In the genomic region with DNA sequence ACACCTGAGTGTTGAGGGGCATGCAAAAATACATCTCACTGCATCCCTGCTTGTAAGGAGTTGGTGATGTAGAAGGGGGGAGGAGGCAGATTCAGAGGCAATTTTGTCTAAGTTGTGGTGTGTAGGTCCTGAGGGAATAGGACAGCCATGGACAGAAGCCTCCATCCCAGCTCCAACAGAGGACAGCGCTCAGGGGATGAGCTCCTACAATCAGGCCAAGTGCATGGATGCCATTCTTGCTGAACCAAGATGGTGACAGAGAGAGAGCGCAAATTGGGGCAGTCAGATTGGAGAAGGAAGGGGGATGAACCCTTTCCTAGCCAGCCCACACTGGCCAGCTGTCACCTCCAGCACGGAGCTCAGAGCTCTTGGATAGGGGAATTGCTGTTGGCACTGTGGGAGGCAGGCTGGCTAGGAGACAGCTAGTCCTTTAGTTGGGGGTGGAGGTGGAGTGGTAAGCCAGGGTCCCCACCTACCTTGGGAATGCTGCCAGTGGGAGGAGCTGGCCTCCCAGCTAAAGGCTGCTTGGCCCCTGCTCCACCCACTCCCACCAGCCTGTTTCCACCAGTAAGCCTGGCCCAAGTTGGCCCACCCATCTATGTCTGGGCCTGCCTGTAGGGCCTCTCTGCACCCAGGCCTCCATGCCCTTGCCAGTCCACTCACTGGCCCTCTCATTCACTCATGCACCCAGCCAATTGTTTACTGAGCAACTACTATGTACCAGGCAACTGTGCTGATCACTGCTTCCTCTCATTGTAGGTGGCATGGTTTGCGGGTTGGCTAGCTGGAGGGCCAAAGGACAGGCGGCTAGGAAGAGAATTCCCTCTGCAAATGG, we compare ENCODE assay signal across 11 cellular contexts. TPM values are rescaled to one million over a fixed set of nuclear protein-coding genes. Genes with fewer than 3 reads are reported as not detected.
DNase-seq lines count a peak whose midpoint lies in the region; ATAC-seq, FAIRE-seq and TF ChIP-seq lines count a peak whose summit lies in the region.
"Had no signal": no experiment of that assay in that cellular context is flagged by ENCODE, and none has a peak within 500 bp of the region (broad histone marks: within the 10 kb centered on the region; RNA-seq: fewer than 3 reads in every experiment).

No MANE protein-coding gene starts in this region.

- H3K4me3 ChIP-seq in HepG2 (replicated peaks in 1 of 3; ENCODE audit: insufficient read depth in 1 of 3, low read depth in 2 of 3, low read length in 3 of 3) (no peak overlapping the region), tibial nerve (no peak overlapping the region)
- H3K4me3 ChIP-seq: heart left ventricle had no signal

- H3K9me3 Mint-ChIP-seq in activated CD8-positive, alpha-beta T cell treated with anti-CD3 and anti-CD28 coated beads for 36 hours = no peaks in the 10 kb centered on the region
- H3K9me3 Mint-ChIP-seq in activated CD8-positive, alpha-beta T cell treated with anti-CD3 and anti-CD28 coated beads, Interleukin-2, amount 10 ng/mL, durations not matched to agents 7 days and 5 days (ENCODE audit: insufficient read depth) = no peaks in the 10 kb centered on the region
- H3K9me3 Mint-ChIP-seq: activated B cell treated with CpG ODN at 0.5 μM for 24 hours had no signal

- H3K9ac ChIP-seq in HepG2 (ENCODE audit: insufficient read depth, low read depth, low read length) = no peak overlapping the region

- POLR2A ChIA-PET in activated CD8-positive, alpha-beta T cell treated with anti-CD3 and anti-CD28 coated beads for 36 hours (lab: Charles Lee) = interaction anchor here (0.5 to 1.4 kb wide), 3 partner anchors 23 to 70 kb away, joined by 3 read pairs; no protein-coding TSS in a partner anchor
- POLR2A ChIA-PET in activated CD8-positive, alpha-beta T cell treated with anti-CD3 and anti-CD28 coated beads, Interleukin-2, amount 10 ng/mL, durations not matched to agents 7 days and 5 days (lab: Charles Lee) = no interaction called here
- POLR2A ChIA-PET in HepG2 (lab: Yijun Ruan, JAX) = interaction anchor here (1.0 to 7.3 kb wide), 4 partner anchors 15 to 51 kb away, joined by 4 to 44 read pairs (median 13); a partner anchor contains a TSS

- H3K4me2 ChIP-seq in HepG2 (ENCODE audit: low read depth, low read length) = peak overlapping the region; percentile 95; the same call in 1 of the 2 replicates

- H3K4me1 ChIP-seq in HepG2 (ENCODE audit: insufficient read depth, low read length) (peaks cover 63% of the 10 kb centered on the region), tibial nerve (peaks cover 0 to 40% (median 19%) of the 10 kb centered on the region in 4 donors)

- H4K20me1 ChIP-seq in HepG2 (ENCODE audit: insufficient read depth, low read length) = peaks cover 4% of the 10 kb centered on the region; the same call in 1 of the 2 replicates

- peaks cover 30% of the 10 kb centered on the region for H3K4me1 Mint-ChIP-seq in activated CD8-positive, alpha-beta T cell treated with anti-CD3 and anti-CD28 coated beads for 36 hours (ENCODE audit: low read depth)
- H3K4me1 Mint-ChIP-seq in activated CD8-positive, alpha-beta T cell treated with anti-CD3 and anti-CD28 coated beads, Interleukin-2, amount 10 ng/mL, durations not matched to agents 7 days and 5 days (ENCODE audit: low read depth) = peaks cover 33% of the 10 kb centered on the region
- peaks cover 28% of the 10 kb centered on the region for H3K4me1 Mint-ChIP-seq in T-helper 17 cell

- in situ Hi-C loops in HepG2 (cut with HindIII; ENCODE audit: extremely low pct_ligation_motif_present, low pct_unique_long_range_greater_than_20kb) = no loop called here

- TF ChIP-seq CTCF in activated CD8-positive, alpha-beta T cell treated with anti-CD3 and anti-CD28 coated beads for 36 hours (IDR thresholded peaks at IDR 0.05) = no peak
- TF ChIP-seq CTCF in HepG2 (CRISPR knock-in tag; IDR thresholded peaks at IDR 0.05) (0 out of 2 replicates have a peak, but pooled peaks have one; percentile 18), tibial nerve (IDR thresholded peaks at IDR 0.05) (no peak)

- TF ChIP-seq RAD21 in HepG2 (CRISPR knock-in tag; IDR thresholded peaks at IDR 0.05) = no peak

- ATAC-seq in activated CD8-positive, alpha-beta T cell treated with anti-CD3 and anti-CD28 coated beads for 36 hours = no peak
- ATAC-seq in activated CD8-positive, alpha-beta T cell treated with anti-CD3 and anti-CD28 coated beads, Interleukin-2, amount 10 ng/mL, durations not matched to agents 7 days and 5 days = no peak
- no peak for ATAC-seq in T-helper 17 cell
- ATAC-seq in HepG2 = no peak
- no peak for ATAC-seq in GM18868 (IDR thresholded peaks at IDR 0.05; ENCODE audit: unreplicated experiment)
- no peak for ATAC-seq in GM18505 (IDR thresholded peaks at IDR 0.05; ENCODE audit: unreplicated experiment)

- WGBS in HepG2 (ENCODE audit: low lambda C conversion rate) = 79% methylated on average over 5 of the region's 5 CpGs
- 95 to 96% methylated on average over 5 of the region's 5 CpGs for WGBS in tibial nerve, 2 donors

- H3K27me3 Mint-ChIP-seq in activated CD8-positive, alpha-beta T cell treated with anti-CD3 and anti-CD28 coated beads for 36 hours = no peaks in the 10 kb centered on the region
- H3K27me3 Mint-ChIP-seq in activated CD8-positive, alpha-beta T cell treated with anti-CD3 and anti-CD28 coated beads, Interleukin-2, amount 10 ng/mL, durations not matched to agents 7 days and 5 days (ENCODE audit: low read depth) = peaks cover 9% of the 10 kb centered on the region
- H3K27me3 Mint-ChIP-seq in T-helper 17 cell = peaks cover 15% of the 10 kb centered on the region
- H3K27me3 Mint-ChIP-seq: activated B cell treated with CpG ODN at 0.5 μM for 24 hours had no signal

- no peak for TF ChIP-seq EP300 in HepG2 (IDR thresholded peaks at IDR 0.05; ENCODE audit: low read depth in 2 of 2, low read length in 2 of 2)
- TF ChIP-seq EP300 in HepG2 (CRISPR knock-in tag; IDR thresholded peaks at IDR 0.05; ENCODE audit: borderline replicate concordance) = no peak
- TF ChIP-seq EP300 in tibial nerve (IDR thresholded peaks at IDR 0.05) = no peak

- H3K27me3 ChIP-seq in HepG2 (ENCODE audit: control insufficient read depth in 1 of 2, insufficient read depth in 2 of 2, low read length in 2 of 2) = no peaks in the 10 kb centered on the region; a peak in 1 of 5 replicates
- H3K27me3 ChIP-seq in tibial nerve = no peaks in the 10 kb centered on the region
- H3K27me3 ChIP-seq: heart left ventricle had no signal

- no peak for TF ChIP-seq POLR2A in HepG2 (IDR thresholded peaks at IDR 0.05; ENCODE audit: insufficient read depth in 1 of 2, low read depth in 2 of 2, low read length in 2 of 2)
- no peak for TF ChIP-seq POLR2A in tibial nerve (IDR thresholded peaks at IDR 0.05)
- no peak for TF ChIP-seq POLR2A in GM18505 (IDR thresholded peaks at IDR 0.05; ENCODE audit: borderline replicate concordance, extremely low read depth, insufficient read depth, insufficient read length)

- intact Hi-C loops in activated CD8-positive, alpha-beta T cell treated with anti-CD3 and anti-CD28 coated beads for 36 hours (cut with micrococcal nuclease) = no loop called here
- intact Hi-C loops in HepG2 (cut with micrococcal nuclease; ENCODE audit: unreplicated experiment) = no loop called here

- no peaks in the 10 kb centered on the region for H3K36me3 ChIP-seq in HepG2 (replicated peaks in 1 of 2; ENCODE audit: control insufficient read depth in 1 of 2, insufficient read depth in 2 of 2, low read length in 2 of 2)
- no peaks in the 10 kb centered on the region for H3K36me3 ChIP-seq in tibial nerve
- H3K36me3 ChIP-seq: heart left ventricle had no signal

- peaks cover 24% of the 10 kb centered on the region for H3K79me2 ChIP-seq in HepG2 (ENCODE audit: insufficient read depth, low read length)

- no peak overlapping the region for H3K4me3 Mint-ChIP-seq in activated CD8-positive, alpha-beta T cell treated with anti-CD3 and anti-CD28 coated beads for 36 hours
- H3K4me3 Mint-ChIP-seq in activated CD8-positive, alpha-beta T cell treated with anti-CD3 and anti-CD28 coated beads, Interleukin-2, amount 10 ng/mL, durations not matched to agents 7 days and 5 days = no peak overlapping the region
- peak overlapping the region; percentile 97 for H3K4me3 Mint-ChIP-seq in T-helper 17 cell

- CTCF ChIA-PET in activated CD8-positive, alpha-beta T cell treated with anti-CD3 and anti-CD28 coated beads for 36 hours (lab: Charles Lee) = interaction anchor here (0.9 to 2.2 kb wide), 2 partner anchors 12 to 28 kb away, joined by 3 to 7 read pairs; no protein-coding TSS in a partner anchor
- CTCF ChIA-PET in activated CD8-positive, alpha-beta T cell treated with anti-CD3 and anti-CD28 coated beads, Interleukin-2, amount 10 ng/mL, durations not matched to agents 7 days and 5 days (lab: Charles Lee) = interaction anchor here (1.1 to 2.0 kb wide), 3 partner anchors 20 to 28 kb away, joined by 3 to 9 read pairs (median 3); no protein-coding TSS in a partner anchor
- CTCF ChIA-PET in HepG2 (lab: Yijun Ruan, JAX; ENCODE audit: low intra/inter-chr PET ratio, low total read pairs) = no interaction called here

- no TSS peak for BruUV-seq in HepG2 (replicated peaks; lab: Mats Ljungman, UMichigan)

- no peaks in the 10 kb centered on the region for H3K9me3 ChIP-seq in T-helper 17 cell (ENCODE audit: control insufficient read depth, low read length, poor library complexity, severe bottlenecking)
- no peaks in the 10 kb centered on the region for H3K9me3 ChIP-seq in HepG2 (ENCODE audit: low read length)
- H3K9me3 ChIP-seq in tibial nerve = no peaks in the 10 kb centered on the region
- H3K9me3 ChIP-seq: heart left ventricle had no signal

- peak overlapping the region; percentile 96 for H3K27ac Mint-ChIP-seq in activated CD8-positive, alpha-beta T cell treated with anti-CD3 and anti-CD28 coated beads for 36 hours
- H3K27ac Mint-ChIP-seq in activated CD8-positive, alpha-beta T cell treated with anti-CD3 and anti-CD28 coated beads, Interleukin-2, amount 10 ng/mL, durations not matched to agents 7 days and 5 days = no peak overlapping the region
- no peak overlapping the region for H3K27ac Mint-ChIP-seq in T-helper 17 cell

- no peak for FAIRE-seq in HepG2 (lab: Jason Lieb, UNC)
- FAIRE-seq: colon had no signal

- H3K36me3 Mint-ChIP-seq in activated CD8-positive, alpha-beta T cell treated with anti-CD3 and anti-CD28 coated beads for 36 hours (ENCODE audit: low read depth) = no peaks in the 10 kb centered on the region
- no peaks in the 10 kb centered on the region for H3K36me3 Mint-ChIP-seq in activated CD8-positive, alpha-beta T cell treated with anti-CD3 and anti-CD28 coated beads, Interleukin-2, amount 10 ng/mL, durations not matched to agents 7 days and 5 days (ENCODE audit: low read depth)
- peaks cover 5% of the 10 kb centered on the region for H3K36me3 Mint-ChIP-seq in T-helper 17 cell (ENCODE audit: low read depth)

- no peak overlapping the region for H3K27ac ChIP-seq in HepG2 (ENCODE audit: extremely low read length, insufficient read depth, low read length)
- peak overlapping the region in 3 of 4 donors; percentile 10 to 97 (median 62) for H3K27ac ChIP-seq in tibial nerve

- no peak overlapping the region for H2AFZ ChIP-seq in HepG2 (ENCODE audit: low read length)

- no peak for DNase-seq in activated CD8-positive, alpha-beta T cell treated with anti-CD3 and anti-CD28 coated beads for 36 hours
- no peak for DNase-seq in activated CD8-positive, alpha-beta T cell treated with anti-CD3 and anti-CD28 coated beads, Interleukin-2, amount 10 ng/mL, durations not matched to agents 7 days and 5 days
- no peak for DNase-seq in T-helper 17 cell
- no peak for DNase-seq in HepG2 (ENCODE audit: low spot score)
- no peak for DNase-seq in tibial nerve (ENCODE audit: low spot score in 2 of 2)
- no peak for DNase-seq in retina
- DNase-seq: activated B cell treated with CpG ODN at 0.5 μM for 24 hours had no signal

RNA-seq across cellular contexts. Expression of a gene that starts 2.5 kb away (rescaled TPM):
- 10 to 100 TPM; 17.4 to 17.6 TPM for total RNA-seq in activated CD8-positive, alpha-beta T cell treated with anti-CD3 and anti-CD28 coated beads for 36 hours
- total RNA-seq in activated CD8-positive, alpha-beta T cell treated with anti-CD3 and anti-CD28 coated beads, Interleukin-2, amount 10 ng/mL, durations not matched to agents 7 days and 5 days = 10 to 100 TPM; 14.6 to 17.6 TPM
- total RNA-seq in T-helper 17 cell (10 to 100 TPM; 40.7 to 40.8 TPM), HepG2 (2016; rRNA removed; fragmentation: Illumina TruSeq; extraction: Trizol) (6.8 and 9.4 TPM in 2 replicates), tibial nerve (10 to 100 TPM in 2 of 4 donors, 1 to 10 TPM in 2; 8.2 to 18.6 (median 9.8) TPM)
- total RNA-seq in HepG2 (2016; cell fraction: cytosol; rRNA removed; fragmentation: Illumina TruSeq; extraction: Trizol; ENCODE audit: low read depth) = 21.5 and 22.6 TPM in 2 replicates
- total RNA-seq in HepG2 (2016; cell fraction: insoluble cytoplasmic fraction; rRNA removed; fragmentation: Illumina TruSeq; extraction: Trizol) = 5.4 and 8.6 TPM in 2 replicates
- total RNA-seq in HepG2 (2016; cell fraction: membrane; rRNA removed; fragmentation: Illumina TruSeq; extraction: Trizol) = 9.6 TPM in 2 replicates
- 9.6 and 11.5 TPM in 2 replicates for total RNA-seq in HepG2 (2016; cell fraction: nucleus; rRNA removed; fragmentation: Illumina TruSeq; extraction: Trizol)
- 5.1 TPM in 2 replicates for polyA plus RNA-seq in HepG2 (2011; rRNA removed)
- 2.3 and 2.9 TPM in 2 replicates for polyA plus RNA-seq in HepG2 (2011; cell fraction: cytosol; rRNA removed)
- 12.7 and 15.5 TPM in 2 replicates for polyA plus RNA-seq in HepG2 (2011; cell fraction: nucleus; rRNA removed)
- 7.2 and 7.6 TPM in 2 replicates for polyA plus RNA-seq in HepG2 (2012)
- 0.31 and 0.44 TPM in 2 replicates for polyA plus RNA-seq in HepG2 (2016; cell fraction: cytosol; fragmentation: Illumina TruSeq; extraction: Trizol; ENCODE audit: low read depth)
- 5.0 and 6.1 TPM in 2 replicates for polyA plus RNA-seq in HepG2 (2016; cell fraction: insoluble cytoplasmic fraction; fragmentation: Illumina TruSeq; extraction: Trizol; ENCODE audit: low read depth)
- polyA plus RNA-seq in HepG2 (2016; cell fraction: membrane; fragmentation: Illumina TruSeq; extraction: Trizol; ENCODE audit: low read depth) = 1.3 and 1.5 TPM in 2 replicates
- 18.1 and 18.4 TPM in 2 replicates for polyA plus RNA-seq in HepG2 (2016; cell fraction: nucleus; fragmentation: Illumina TruSeq; extraction: Trizol; ENCODE audit: insufficient read depth, low read depth)
- 8.0 and 20.0 TPM in 2 replicates for polyA minus RNA-seq in HepG2 (2011; rRNA and poly(A)+ RNA removed; ENCODE audit: low replicate concordance)
- polyA minus RNA-seq in HepG2 (2011; cell fraction: cytosol; rRNA and poly(A)+ RNA removed) = 6.6 and 9.5 TPM in 2 replicates
- polyA minus RNA-seq in HepG2 (2011; cell fraction: nucleus; rRNA and poly(A)+ RNA removed) = 40.7 and 48.7 TPM in 2 replicates

RNA-seq across cellular contexts. Expression of a gene that starts 29.4 kb away (rescaled TPM):
- 1 to 10 TPM; 7.1 to 7.9 TPM for total RNA-seq in activated CD8-positive, alpha-beta T cell treated with anti-CD3 and anti-CD28 coated beads for 36 hours
- total RNA-seq in activated CD8-positive, alpha-beta T cell treated with anti-CD3 and anti-CD28 coated beads, Interleukin-2, amount 10 ng/mL, durations not matched to agents 7 days and 5 days = 1 to 10 TPM; 7.1 to 7.5 TPM
- total RNA-seq in T-helper 17 cell (1 to 10 TPM; 8.9 to 9.3 TPM), HepG2 (2016; rRNA removed; fragmentation: Illumina TruSeq; extraction: Trizol) (12.9 TPM in 2 replicates), tibial nerve (10 to 100 TPM; 11.6 to 17.4 (median 15.7) TPM)
- total RNA-seq in HepG2 (2016; cell fraction: cytosol; rRNA removed; fragmentation: Illumina TruSeq; extraction: Trizol; ENCODE audit: low read depth) = 11.5 and 11.7 TPM in 2 replicates
- total RNA-seq in HepG2 (2016; cell fraction: insoluble cytoplasmic fraction; rRNA removed; fragmentation: Illumina TruSeq; extraction: Trizol) = 12.5 and 15.2 TPM in 2 replicates
- 8.5 and 9.1 TPM in 2 replicates for total RNA-seq in HepG2 (2016; cell fraction: membrane; rRNA removed; fragmentation: Illumina TruSeq; extraction: Trizol)
- 6.5 and 10.2 TPM in 2 replicates for total RNA-seq in HepG2 (2016; cell fraction: nucleus; rRNA removed; fragmentation: Illumina TruSeq; extraction: Trizol)
- polyA plus RNA-seq in HepG2 (2011; rRNA removed) = 4.1 and 5.0 TPM in 2 replicates
- 2.7 and 3.7 TPM in 2 replicates for polyA plus RNA-seq in HepG2 (2011; cell fraction: cytosol; rRNA removed)
- 4.1 and 4.3 TPM in 2 replicates for polyA plus RNA-seq in HepG2 (2011; cell fraction: nucleus; rRNA removed)
- polyA plus RNA-seq in HepG2 (2012) = 7.5 and 8.6 TPM in 2 replicates
- 1.2 and 1.5 TPM in 2 replicates for polyA plus RNA-seq in HepG2 (2016; cell fraction: cytosol; fragmentation: Illumina TruSeq; extraction: Trizol; ENCODE audit: low read depth)
- 16.1 and 18.0 TPM in 2 replicates for polyA plus RNA-seq in HepG2 (2016; cell fraction: insoluble cytoplasmic fraction; fragmentation: Illumina TruSeq; extraction: Trizol; ENCODE audit: low read depth)
- polyA plus RNA-seq in HepG2 (2016; cell fraction: membrane; fragmentation: Illumina TruSeq; extraction: Trizol; ENCODE audit: low read depth) = 4.0 and 4.6 TPM in 2 replicates
- 17.1 and 17.8 TPM in 2 replicates for polyA plus RNA-seq in HepG2 (2016; cell fraction: nucleus; fragmentation: Illumina TruSeq; extraction: Trizol; ENCODE audit: insufficient read depth, low read depth)
- polyA minus RNA-seq in HepG2 (2011; rRNA and poly(A)+ RNA removed; ENCODE audit: low replicate concordance) = 3.0 and 4.5 TPM in 2 replicates
- 2.3 and 3.6 TPM in 2 replicates for polyA minus RNA-seq in HepG2 (2011; cell fraction: cytosol; rRNA and poly(A)+ RNA removed)
- polyA minus RNA-seq in HepG2 (2011; cell fraction: nucleus; rRNA and poly(A)+ RNA removed) = 2.7 and 3.7 TPM in 2 replicates

RNA-seq across cellular contexts. Expression of a gene that starts 51.1 kb away (rescaled TPM):
- 1 to 10 TPM; 5.2 to 5.6 TPM for total RNA-seq in activated CD8-positive, alpha-beta T cell treated with anti-CD3 and anti-CD28 coated beads for 36 hours
- total RNA-seq in activated CD8-positive, alpha-beta T cell treated with anti-CD3 and anti-CD28 coated beads, Interleukin-2, amount 10 ng/mL, durations not matched to agents 7 days and 5 days = 1 to 10 TPM; 4.7 to 4.8 TPM
- total RNA-seq in T-helper 17 cell (1 to 10 TPM in 1 of 2 donors, under 1 TPM in 1; 0.47 to 1.3 TPM), HepG2 (2016; rRNA removed; fragmentation: Illumina TruSeq; extraction: Trizol) (59.0 and 82.8 TPM in 2 replicates), tibial nerve (10 to 100 TPM in 2 of 4 donors, 1 to 10 TPM in 2; 4.4 to 18.6 (median 12.4) TPM)
- 147 and 163 TPM in 2 replicates for total RNA-seq in HepG2 (2016; cell fraction: cytosol; rRNA removed; fragmentation: Illumina TruSeq; extraction: Trizol; ENCODE audit: low read depth)
- 53.8 and 85.2 TPM in 2 replicates for total RNA-seq in HepG2 (2016; cell fraction: insoluble cytoplasmic fraction; rRNA removed; fragmentation: Illumina TruSeq; extraction: Trizol)
- total RNA-seq in HepG2 (2016; cell fraction: membrane; rRNA removed; fragmentation: Illumina TruSeq; extraction: Trizol) = 185 and 209 TPM in 2 replicates
- 38.9 and 45.1 TPM in 2 replicates for total RNA-seq in HepG2 (2016; cell fraction: nucleus; rRNA removed; fragmentation: Illumina TruSeq; extraction: Trizol)
- 19.5 and 25.3 TPM in 2 replicates for polyA plus RNA-seq in HepG2 (2011; rRNA removed)
- 16.3 and 30.2 TPM in 2 replicates for polyA plus RNA-seq in HepG2 (2011; cell fraction: cytosol; rRNA removed)
- 53.7 and 55.3 TPM in 2 replicates for polyA plus RNA-seq in HepG2 (2011; cell fraction: nucleus; rRNA removed)
- polyA plus RNA-seq in HepG2 (2012) = 15.6 and 22.1 TPM in 2 replicates
- 142 and 160 TPM in 2 replicates for polyA plus RNA-seq in HepG2 (2016; cell fraction: cytosol; fragmentation: Illumina TruSeq; extraction: Trizol; ENCODE audit: low read depth)
- polyA plus RNA-seq in HepG2 (2016; cell fraction: insoluble cytoplasmic fraction; fragmentation: Illumina TruSeq; extraction: Trizol; ENCODE audit: low read depth) = 56.0 and 58.7 TPM in 2 replicates
- 144 and 147 TPM in 2 replicates for polyA plus RNA-seq in HepG2 (2016; cell fraction: membrane; fragmentation: Illumina TruSeq; extraction: Trizol; ENCODE audit: low read depth)
- 73.3 and 84.5 TPM in 2 replicates for polyA plus RNA-seq in HepG2 (2016; cell fraction: nucleus; fragmentation: Illumina TruSeq; extraction: Trizol; ENCODE audit: insufficient read depth, low read depth)
- 0.30 and 12.1 TPM in 2 replicates for polyA minus RNA-seq in HepG2 (2011; rRNA and poly(A)+ RNA removed; ENCODE audit: low replicate concordance)
- 10.4 and 11.7 TPM in 2 replicates for polyA minus RNA-seq in HepG2 (2011; cell fraction: cytosol; rRNA and poly(A)+ RNA removed)
- 3.1 and 4.4 TPM in 2 replicates for polyA minus RNA-seq in HepG2 (2011; cell fraction: nucleus; rRNA and poly(A)+ RNA removed)
